27 cellular contexts compared by ENCODE assay signal in genomic region chr2:188884552-188884951, GRCh38.
DNase-seq lines count a peak whose midpoint lies in the region; ATAC-seq, FAIRE-seq and TF ChIP-seq lines count a peak whose summit lies in the region.
"Had no signal": no experiment of that assay in that cellular context is flagged by ENCODE, and none has a peak within 500 bp of the region (broad histone marks: within the 10 kb centered on the region; RNA-seq: fewer than 3 reads in every experiment).

No MANE protein-coding gene starts in this region.

- H4K20me1 ChIP-seq in SK-N-SH (ENCODE audit: insufficient read depth) = no peaks in the 10 kb centered on the region

- H3K9ac ChIP-seq in SK-N-SH (no peak overlapping the region), kidney (ENCODE audit: low read length in 2 of 2) (no peak overlapping the region)

- intact Hi-C loops in kidney (cut with DNase I) = no loop called here

- no peaks in the 10 kb centered on the region for H3K79me2 ChIP-seq in SK-N-SH (ENCODE audit: insufficient read depth)

- no peak for TF ChIP-seq EP300 in SK-N-SH (IDR thresholded peaks at IDR 0.05; ENCODE audit: borderline replicate concordance in 1 of 2, low read depth in 1 of 2, low read length in 1 of 2)

- no peak for ATAC-seq in SK-N-SH treated with all-trans-retinoic acid at 6 μM for 48 hours
- ATAC-seq: foreskin keratinocyte; heart right ventricle; left colon; Panc1; psoas muscle; stimulated activated naive CD8-positive, alpha-beta T cell treated with anti-CD3 and anti-CD28 coated beads, Interleukin-15, Interleukin-2, amounts not matched to agents 100 U/mL and 50 U/mL, for 24 hours had no signal

- TF ChIP-seq RAD21 in SK-N-SH (IDR thresholded peaks at IDR 0.05; ENCODE audit: low read length) = no peak

- TF ChIP-seq CTCF in SK-N-SH (IDR thresholded peaks at IDR 0.05) (no peak), fibroblast of the aortic adventitia (IDR thresholded peaks at IDR 0.05; ENCODE audit: insufficient read depth, low read length) (no peak), kidney (IDR thresholded peaks at IDR 0.05; ENCODE audit: borderline replicate concordance, extremely low read depth, insufficient read depth) (no peak)

- FAIRE-seq in kidney (lab: Jason Lieb, UNC) = no peak

- peak overlapping the region; percentile 62 for H2AFZ ChIP-seq in SK-N-SH (ENCODE audit: low read depth)

- H3F3A ChIP-seq in SK-N-SH (replicated peaks; ENCODE audit: insufficient read depth) = no peaks in the 10 kb centered on the region

- H3K27ac ChIP-seq in SK-N-SH (ENCODE audit: low read depth in 2 of 2, low read length in 1 of 2) (peak overlapping the region in 1 of 2 experiments; percentile 46; a peak in 1 of 4 replicates), kidney (ENCODE audit: low read depth in 2 of 2, low read length in 2 of 2) (no peak overlapping the region)
- H3K27ac ChIP-seq: 22Rv1, foreskin keratinocyte, HL-60, neutrophil, psoas muscle, thoracic aorta had no signal

- DNase-seq in SK-N-SH (no peak), amniotic epithelial cell (ENCODE audit: low read depth) (peak; percentile 63), fibroblast of the aortic adventitia (ENCODE audit: low read depth) (peak; percentile 56), stromal cell of bone marrow (ENCODE audit: low read depth) (peak; percentile 32), SKM-1 (lab: John Stamatoyannopoulos, UW; ENCODE audit: unreplicated experiment) (no peak), kidney (no peak), NCI-H2029 (lab: John Stamatoyannopoulos, UW) (no peak)
- DNase-seq: activated CD4-positive, alpha-beta memory T cell treated with anti-CD3 and anti-CD28 coated beads for 36 hours; activated CD8-positive, alpha-beta memory T cell treated with anti-CD3 and anti-CD28 coated beads, Interleukin-2, amount 50 U/mL, for 4 hours; activated naive CD4-positive, alpha-beta T cell treated with anti-CD3 and anti-CD28 coated beads, Interleukin-2, amount 50 U/mL, for 16 hours; CD4-positive, CD25-positive, alpha-beta regulatory T cell; foreskin keratinocyte; heart right ventricle; left colon; NCI-H1092; NCI-H1930; NCI-H526; psoas muscle; SHP77 treated with DMSO at 0.1 percent for 48 hours; stimulated activated naive CD8-positive, alpha-beta T cell treated with anti-CD3 and anti-CD28 coated beads, Interleukin-15, Interleukin-2, amounts not matched to agents 100 U/mL and 50 U/mL, for 24 hours; uterus had no signal

- no peak overlapping the region for H3K4me3 ChIP-seq in SK-N-SH (ENCODE audit: low read depth in 2 of 2, low read length in 1 of 2)
- no peak overlapping the region for H3K4me3 ChIP-seq in fibroblast of the aortic adventitia (ENCODE audit: low read depth, low read length)
- no peak overlapping the region for H3K4me3 ChIP-seq in kidney (ENCODE audit: low read length in 2 of 2)
- H3K4me3 ChIP-seq: heart right ventricle, psoas muscle, thoracic aorta, uterus had no signal

- CTCF ChIA-PET in SK-N-SH (lab: Yijun Ruan, JAX) = no interaction called here

- H3K9me3 ChIP-seq in SK-N-SH (no peaks in the 10 kb centered on the region), kidney (ENCODE audit: control insufficient read depth in 1 of 2, low read length in 2 of 2) (peaks cover 0 to 3% of the 10 kb centered on the region in 2 donors)
- H3K9me3 ChIP-seq: neutrophil had no signal

- 80% methylated on average over 3 of the region's 3 CpGs for WGBS in SK-N-SH (ENCODE audit: low lambda C conversion rate)

- H3K4me1 ChIP-seq in SK-N-SH (ENCODE audit: control insufficient read depth in 1 of 2, insufficient read depth in 2 of 2, low read depth in 1 of 2, low read length in 1 of 2) (no peaks in the 10 kb centered on the region), kidney (ENCODE audit: control insufficient read depth in 1 of 2, insufficient read depth in 1 of 2, low read depth in 1 of 2, low read length in 2 of 2) (no peaks in the 10 kb centered on the region)
- H3K4me1 ChIP-seq: foreskin keratinocyte, psoas muscle, uterus had no signal

- H3K36me3 ChIP-seq in SK-N-SH (replicated peaks in 1 of 2; ENCODE audit: control insufficient read depth in 1 of 2, insufficient read depth in 2 of 2, low read length in 1 of 2) (no peaks in the 10 kb centered on the region), kidney (ENCODE audit: control insufficient read depth in 1 of 2, insufficient read depth in 2 of 2, low read length in 2 of 2) (no peaks in the 10 kb centered on the region)
- H3K36me3 ChIP-seq: heart right ventricle, neutrophil, thoracic aorta, uterus had no signal

- no peaks in the 10 kb centered on the region for H3K9me2 ChIP-seq in SK-N-SH

- H3K27me3 ChIP-seq in SK-N-SH (ENCODE audit: insufficient read depth) = no peaks in the 10 kb centered on the region
- H3K27me3 ChIP-seq: foreskin keratinocyte, heart right ventricle, neutrophil, uterus had no signal

- H3K4me2 ChIP-seq in SK-N-SH = no peak overlapping the region

- POLR2A ChIA-PET in SK-N-SH (lab: Yijun Ruan, JAX) = no interaction called here

TF ChIP-seq in SK-N-SH, 30 proteins besides CTCF, POLR2A, EP300 and RAD21:
- TF ChIP-seq MAX (IDR thresholded peaks at IDR 0.05; ENCODE audit: low read depth) (no peak), RFX5 (IDR thresholded peaks at IDR 0.05; ENCODE audit: low read length) (no peak), SMC3 (IDR thresholded peaks at IDR 0.05; ENCODE audit: low read depth, low read length) (no peak)

TF ChIP-seq in SK-N-SH treated with all-trans-retinoic acid at 6 μM for 48 hours, 23 proteins besides CTCF, POLR2A, EP300 and RAD21 (continues in another document):
- TF ChIP-seq ZC3H10 (CRISPR knock-in tag; IDR thresholded peaks at IDR 0.05) (no peak), ZNF8 (CRISPR knock-in tag; IDR thresholded peaks at IDR 0.05) (no peak), TCF4 (CRISPR knock-in tag; IDR thresholded peaks at IDR 0.05; ENCODE audit: borderline replicate concordance) (no peak), RARB (CRISPR knock-in tag; IDR thresholded peaks at IDR 0.05) (no peak), TSHZ2 (CRISPR knock-in tag; IDR thresholded peaks at IDR 0.05) (no peak), ARNTL (CRISPR knock-in tag; IDR thresholded peaks at IDR 0.05; ENCODE audit: borderline replicate concordance, low read depth) (no peak), ZNF70 (CRISPR knock-in tag; IDR thresholded peaks at IDR 0.05) (no peak), ZNF565 (CRISPR knock-in tag; conservative IDR thresholded peaks at IDR 0.05; ENCODE audit: low read depth) (no peak), BACH2 (CRISPR knock-in tag; IDR thresholded peaks at IDR 0.05; ENCODE audit: borderline replicate concordance) (no peak), PPARA (CRISPR knock-in tag; IDR thresholded peaks at IDR 0.05; ENCODE audit: borderline replicate concordance) (no peak)
- TF ChIP-seq, protein P1, sequence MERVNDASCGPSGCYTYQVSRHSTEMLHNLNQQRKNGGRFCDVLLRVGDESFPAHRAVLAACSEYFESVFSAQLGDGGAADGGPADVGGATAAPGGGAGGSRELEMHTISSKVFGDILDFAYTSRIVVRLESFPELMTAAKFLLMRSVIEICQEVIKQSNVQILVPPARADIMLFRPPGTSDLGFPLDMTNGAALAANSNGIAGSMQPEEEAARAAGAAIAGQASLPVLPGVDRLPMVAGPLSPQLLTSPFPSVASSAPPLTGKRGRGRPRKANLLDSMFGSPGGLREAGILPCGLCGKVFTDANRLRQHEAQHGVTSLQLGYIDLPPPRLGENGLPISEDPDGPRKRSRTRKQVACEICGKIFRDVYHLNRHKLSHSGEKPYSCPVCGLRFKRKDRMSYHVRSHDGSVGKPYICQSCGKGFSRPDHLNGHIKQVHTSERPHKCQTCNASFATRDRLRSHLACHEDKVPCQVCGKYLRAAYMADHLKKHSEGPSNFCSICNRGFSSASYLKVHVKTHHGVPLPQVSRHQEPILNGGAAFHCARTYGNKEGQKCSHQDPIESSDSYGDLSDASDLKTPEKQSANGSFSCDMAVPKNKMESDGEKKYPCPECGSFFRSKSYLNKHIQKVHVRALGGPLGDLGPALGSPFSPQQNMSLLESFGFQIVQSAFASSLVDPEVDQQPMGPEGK (CRISPR knock-in tag; IDR thresholded peaks at IDR 0.05; ENCODE audit: borderline replicate concordance) = no peak
- TF ChIP-seq, protein P2, sequence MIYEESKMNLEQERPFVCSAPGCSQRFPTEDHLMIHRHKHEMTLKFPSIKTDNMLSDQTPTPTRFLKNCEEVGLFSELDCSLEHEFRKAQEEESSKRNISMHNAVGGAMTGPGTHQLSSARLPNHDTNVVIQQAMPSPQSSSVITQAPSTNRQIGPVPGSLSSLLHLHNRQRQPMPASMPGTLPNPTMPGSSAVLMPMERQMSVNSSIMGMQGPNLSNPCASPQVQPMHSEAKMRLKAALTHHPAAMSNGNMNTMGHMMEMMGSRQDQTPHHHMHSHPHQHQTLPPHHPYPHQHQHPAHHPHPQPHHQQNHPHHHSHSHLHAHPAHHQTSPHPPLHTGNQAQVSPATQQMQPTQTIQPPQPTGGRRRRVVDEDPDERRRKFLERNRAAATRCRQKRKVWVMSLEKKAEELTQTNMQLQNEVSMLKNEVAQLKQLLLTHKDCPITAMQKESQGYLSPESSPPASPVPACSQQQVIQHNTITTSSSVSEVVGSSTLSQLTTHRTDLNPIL (CRISPR knock-in tag; IDR thresholded peaks at IDR 0.05; ENCODE audit: low read depth) = no peak

Comparison
In these comparisons a context has a peak if more than half of its experiments do, and no peak if none do; other contexts are left out.
1. DNase-seq: peak in amniotic epithelial cell (single experiment), fibroblast of the aortic adventitia (single experiment) and stromal cell of bone marrow (single experiment); none in SK-N-SH (single experiment), SKM-1 (single experiment), kidney (single experiment) and NCI-H2029 (single experiment).